22 cellular contexts compared by ENCODE assay signal in genomic region chr4:77845929-77846328, GRCh38.
"Had no signal": no experiment of that assay in that cellular context is flagged by ENCODE, and none has a peak within 500 bp of the region (broad histone marks: within the 10 kb centered on the region; RNA-seq: fewer than 3 reads in every experiment).

No MANE protein-coding gene starts in this region.

- H3K27me3 Mint-ChIP-seq: activated CD8-positive, alpha-beta memory T cell treated with anti-CD3 and anti-CD28 coated beads, Interleukin-2, amount 10 ng/mL, durations not matched to agents 7 days and 5 days; activated naive CD8-positive, alpha-beta T cell had no signal

- ATAC-seq: activated CD8-positive, alpha-beta T cell treated with anti-CD3 and anti-CD28 coated beads, Interleukin-2, amount 10 ng/mL, durations not matched to agents 7 days and 5 days; gastroesophageal sphincter had no signal

- H3K4me3 Mint-ChIP-seq: activated CD4-positive, alpha-beta T cell treated with anti-CD3 and anti-CD28 coated beads, Interleukin-2, amount 10 ng/mL, durations not matched to agents 7 days and 5 days; activated CD8-positive, alpha-beta memory T cell treated with anti-CD3 and anti-CD28 coated beads, Interleukin-2, amount 10 ng/mL, durations not matched to agents 7 days and 5 days; activated CD8-positive, alpha-beta T cell treated with anti-CD3 and anti-CD28 coated beads, Interleukin-2, amount 10 ng/mL, durations not matched to agents 7 days and 5 days; activated naive CD8-positive, alpha-beta T cell had no signal

- H3K27ac ChIP-seq: colonic mucosa, epithelial cell of prostate, esophagus squamous epithelium, gastroesophageal sphincter, heart right ventricle, SK-N-MC had no signal

- DNase-seq: activated CD4-positive, alpha-beta T cell treated with anti-CD3 and anti-CD28 coated beads, Interleukin-2, amount 10 ng/mL, durations not matched to agents 7 days and 5 days; activated CD4-positive, alpha-beta T cell treated with anti-CD3 and anti-CD28 coated beads, Interleukin-2, amount 50 U/mL, for 4 hours; activated CD4-positive, CD25-positive, alpha-beta regulatory T cell; activated CD4-positive, CD25-positive, alpha-beta regulatory T cell treated with anti-CD3 and anti-CD28 coated beads, Interleukin-2, amount 50 U/mL, for 72 hours; activated CD8-positive, alpha-beta memory T cell treated with anti-CD3 and anti-CD28 coated beads, Interleukin-2, amount 10 ng/mL, durations not matched to agents 7 days and 5 days; activated CD8-positive, alpha-beta memory T cell treated with anti-CD3 and anti-CD28 coated beads, Interleukin-2, amount 50 U/mL, for 4 hours; activated CD8-positive, alpha-beta T cell treated with anti-CD3 and anti-CD28 coated beads, Interleukin-2, amount 10 ng/mL, durations not matched to agents 7 days and 5 days; activated effector memory CD4-positive, alpha-beta T cell treated with anti-CD3 and anti-CD28 coated beads, Interleukin-2, amount 50 U/mL, for 16 hours; activated naive CD4-positive, alpha-beta T cell treated with anti-CD3 and anti-CD28 coated beads, Interleukin-2, amount 50 U/mL, for 16 hours; activated T-cell treated with anti-CD3 and anti-CD28 coated beads, Interleukin-2, amount 50 U/mL, for 1 hour; amniotic stem cell; anterior cingulate cortex; central memory CD4-positive, alpha-beta T cell; cerebellar nuclear complex; colonic mucosa; effector CD8-positive, alpha-beta T cell; esophagus squamous epithelium; heart right ventricle had no signal

- H3K36me3 Mint-ChIP-seq: activated CD8-positive, alpha-beta memory T cell treated with anti-CD3 and anti-CD28 coated beads, Interleukin-2, amount 10 ng/mL, durations not matched to agents 7 days and 5 days; activated naive CD8-positive, alpha-beta T cell had no signal

- H3K27ac Mint-ChIP-seq: activated CD4-positive, alpha-beta T cell treated with anti-CD3 and anti-CD28 coated beads, Interleukin-2, amount 10 ng/mL, durations not matched to agents 7 days and 5 days; activated CD8-positive, alpha-beta memory T cell treated with anti-CD3 and anti-CD28 coated beads, Interleukin-2, amount 10 ng/mL, durations not matched to agents 7 days and 5 days; activated CD8-positive, alpha-beta T cell treated with anti-CD3 and anti-CD28 coated beads, Interleukin-2, amount 10 ng/mL, durations not matched to agents 7 days and 5 days had no signal

- H3K9me3 Mint-ChIP-seq: activated CD4-positive, alpha-beta T cell treated with anti-CD3 and anti-CD28 coated beads, Interleukin-2, amount 10 ng/mL, durations not matched to agents 7 days and 5 days had no signal
